Comparison of ENCODE assay signal across 8 cellular contexts in genomic region chr6:36755435-36756348, GRCh38. TPM values are rescaled to one million over a fixed set of nuclear protein-coding genes. Genes with fewer than 3 reads are reported as not detected.
DNase-seq lines count a peak whose midpoint lies in the region; ATAC-seq and TF ChIP-seq lines count a peak whose summit lies in the region.

No MANE protein-coding gene starts in this region.

- no peaks in the 10 kb centered on the region for H3K36me3 Mint-ChIP-seq in activated naive CD4-positive, alpha-beta T cell treated with anti-CD3 and anti-CD28 coated beads, Interleukin-2, amount 10 ng/mL, durations not matched to agents 7 days and 5 days

- no peak for ATAC-seq in HG03139 (IDR thresholded peaks at IDR 0.05; ENCODE audit: unreplicated experiment)

- CTCF ChIA-PET in activated naive CD4-positive, alpha-beta T cell treated with anti-CD3 and anti-CD28 coated beads, Interleukin-2, amount 10 ng/mL, durations not matched to agents 7 days and 5 days (lab: Charles Lee) = interaction anchor here (0.9 to 19.5 kb wide), 9 partner anchors 21 to 140 kb away, joined by 3 to 488 read pairs (median 6); partner anchors contain the start of gene CDKN1A
- CTCF ChIA-PET in HEK293T (lab: Yijun Ruan, JAX) = interaction anchor here (1.2 to 1.3 kb wide), 2 partner anchors 11 to 141 kb away, joined by 3 to 4 read pairs; no protein-coding TSS in a partner anchor

- intact Hi-C loops in spleen (cut with DNase I; ENCODE audit: low total_unique reads) = loop anchor here (5.0 kb wide), 2 partner anchors 63 to 133 kb away; no protein-coding TSS in a partner anchor

- peaks cover 0 to 4% (median 2%) of the 10 kb centered on the region in 11 experiments; a peak in 12 of 22 replicates for H3K9me3 ChIP-seq in BLaER1 treated with 17β-estradiol and CSF1 and Interleukin-3, amounts not matched to agents 10 nM and 100 nM (replicated peaks in 1 of 11)
- peaks cover 0 to 1% (median under 1%) of the 10 kb centered on the region in 8 donors for H3K9me3 ChIP-seq in spleen

- H3K9ac ChIP-seq in BLaER1 treated with 17β-estradiol and CSF1 and Interleukin-3, amounts not matched to agents 10 nM and 100 nM = peak overlapping the region in 6 of 11 experiments; percentile 18 to 76 (median 47); a peak in 9 of 22 replicates

- H3K4me3 ChIP-seq in BLaER1 treated with 17β-estradiol and CSF1 and Interleukin-3, amounts not matched to agents 10 nM and 100 nM = no peak overlapping the region; a peak in 2 of 20 replicates
- H3K4me3 ChIP-seq in spleen = peak overlapping the region in 4 of 8 donors; percentile 8 to 61 (median 28)

- no peaks in the 10 kb centered on the region; a peak in 1 of 22 replicates for H3K36me3 ChIP-seq in BLaER1 treated with 17β-estradiol and CSF1 and Interleukin-3, amounts not matched to agents 10 nM and 100 nM
- H3K36me3 ChIP-seq in spleen = peaks cover 0 to 1% (median 0%) of the 10 kb centered on the region in 6 donors

- 26 to 38% (median 33%) methylated on average over 19 of the region's 19 CpGs for WGBS in spleen, 5 donors

- no peaks in the 10 kb centered on the region for H3K27me3 ChIP-seq in BLaER1 treated with 17β-estradiol and CSF1 and Interleukin-3, amounts not matched to agents 10 nM and 100 nM
- no peaks in the 10 kb centered on the region for H3K27me3 ChIP-seq in spleen (replicated peaks in 1 of 7)

- H3K4me2 ChIP-seq in BLaER1 treated with 17β-estradiol and CSF1 and Interleukin-3, amounts not matched to agents 10 nM and 100 nM = peak overlapping the region; percentile 73 to 99 (median 89)

- H3K27ac Mint-ChIP-seq in activated naive CD4-positive, alpha-beta T cell treated with anti-CD3 and anti-CD28 coated beads, Interleukin-2, amount 10 ng/mL, durations not matched to agents 7 days and 5 days = peak overlapping the region; percentile 83

- DNase-seq in HCEC 1CT (peak; percentile 8), SKM-1 treated with dmso at 0.1 percent for 144 hours (lab: John Stamatoyannopoulos, UW; ENCODE audit: unreplicated experiment) (peak; percentile 77), spleen (no peak), kidney glomerular epithelial cell (lab: John Stamatoyannopoulos, UW) (no peak), HEK293T (ENCODE audit: extremely low spot score) (no peak)
- peak; percentile 76 for DNase-seq in activated naive CD4-positive, alpha-beta T cell treated with anti-CD3 and anti-CD28 coated beads, Interleukin-2, amount 10 ng/mL, durations not matched to agents 7 days and 5 days

- peak overlapping the region in 8 of 11 experiments; percentile 41 to 89 (median 82); a peak in 16 of 22 replicates for H3K27ac ChIP-seq in BLaER1 treated with 17β-estradiol and CSF1 and Interleukin-3, amounts not matched to agents 10 nM and 100 nM
- peak overlapping the region; percentile 10 to 82 (median 70) for H3K27ac ChIP-seq in spleen

- H3K4me1 ChIP-seq in BLaER1 treated with 17β-estradiol and CSF1 and Interleukin-3, amounts not matched to agents 10 nM and 100 nM = peaks cover 86 to 100% (median 98%) of the 10 kb centered on the region in 10 experiments
- H3K4me1 ChIP-seq in spleen = peaks cover 57 to 90% (median 80%) of the 10 kb centered on the region in 6 donors

- 0 out of 22 replicates have a peak, but pooled peaks cover 0 to 7% (median 0%) of the 10 kb centered on the region in 11 experiments for H4K20me1 ChIP-seq in BLaER1 treated with 17β-estradiol and CSF1 and Interleukin-3, amounts not matched to agents 10 nM and 100 nM

- TF ChIP-seq POLR2A in spleen (IDR thresholded peaks at IDR 0.05) = no peak

- H3K4me3 Mint-ChIP-seq in activated naive CD4-positive, alpha-beta T cell treated with anti-CD3 and anti-CD28 coated beads, Interleukin-2, amount 10 ng/mL, durations not matched to agents 7 days and 5 days = peak overlapping the region; percentile 8

- peaks cover 9% of the 10 kb centered on the region for H3K27me3 Mint-ChIP-seq in activated naive CD4-positive, alpha-beta T cell treated with anti-CD3 and anti-CD28 coated beads, Interleukin-2, amount 10 ng/mL, durations not matched to agents 7 days and 5 days

- no peaks in the 10 kb centered on the region for H3K9me3 Mint-ChIP-seq in activated naive CD4-positive, alpha-beta T cell treated with anti-CD3 and anti-CD28 coated beads, Interleukin-2, amount 10 ng/mL, durations not matched to agents 7 days and 5 days

- no peak for TF ChIP-seq CTCF in spleen (IDR thresholded peaks at IDR 0.05 in 8 of 11, conservative IDR thresholded peaks at IDR 0.05 in 3 of 11)

- H3K4me1 Mint-ChIP-seq in activated naive CD4-positive, alpha-beta T cell treated with anti-CD3 and anti-CD28 coated beads, Interleukin-2, amount 10 ng/mL, durations not matched to agents 7 days and 5 days = peaks cover 77% of the 10 kb centered on the region

- POLR2A ChIA-PET in HEK293T (lab: Yijun Ruan, JAX) = no interaction called here

TF ChIP-seq in HEK293T, 16 proteins besides CTCF, POLR2A, EP300 and RAD21:
- TF ChIP-seq ARNT (IDR thresholded peaks at IDR 0.05) = no peak
- TF ChIP-seq TARDBP (IDR thresholded peaks at IDR 0.05) = no peak
- TF ChIP-seq ELF4 (IDR thresholded peaks at IDR 0.05) = no peak
- no peak for TF ChIP-seq FOXA1 (IDR thresholded peaks at IDR 0.05)
- no peak for TF ChIP-seq ZNF384 (IDR thresholded peaks at IDR 0.05)
- TF ChIP-seq LEF1 (IDR thresholded peaks at IDR 0.05; ENCODE audit: borderline replicate concordance) = no peak
- no peak for TF ChIP-seq PKNOX1 (IDR thresholded peaks at IDR 0.05)
- no peak for TF ChIP-seq FOXK2 (IDR thresholded peaks at IDR 0.05)
- no peak for TF ChIP-seq BHLHE40 (IDR thresholded peaks at IDR 0.05; ENCODE audit: borderline replicate concordance)
- TF ChIP-seq CTBP1 (IDR thresholded peaks at IDR 0.05; ENCODE audit: borderline replicate concordance) = no peak

RNA-seq across cellular contexts. Expression of gene RAB44, which starts 58.1 kb away (rescaled TPM):
- total RNA-seq in spleen = 1 to 10 TPM in 5 of 7 donors, under 1 TPM in 2; 0.54 to 3.5 (median 1.3) TPM
- under 1 TPM; 0.06 to 0.26 (median 0.24) TPM for polyA plus RNA-seq in spleen

Comparison
In these comparisons a context has a peak if more than half of its experiments do, and no peak if none do; other contexts are left out.
1. DNase-seq: peak in HCEC 1CT (single experiment), SKM-1 treated with dmso at 0.1 percent for 144 hours (single experiment) and activated naive CD4-positive, alpha-beta T cell treated with anti-CD3 and anti-CD28 coated beads, Interleukin-2, amount 10 ng/mL, durations not matched to agents 7 days and 5 days (single experiment); none in spleen (single experiment), kidney glomerular epithelial cell (single experiment) and HEK293T (single experiment).